Comparison of ENCODE assay signal across 8 cellular contexts in the genomic region with DNA sequence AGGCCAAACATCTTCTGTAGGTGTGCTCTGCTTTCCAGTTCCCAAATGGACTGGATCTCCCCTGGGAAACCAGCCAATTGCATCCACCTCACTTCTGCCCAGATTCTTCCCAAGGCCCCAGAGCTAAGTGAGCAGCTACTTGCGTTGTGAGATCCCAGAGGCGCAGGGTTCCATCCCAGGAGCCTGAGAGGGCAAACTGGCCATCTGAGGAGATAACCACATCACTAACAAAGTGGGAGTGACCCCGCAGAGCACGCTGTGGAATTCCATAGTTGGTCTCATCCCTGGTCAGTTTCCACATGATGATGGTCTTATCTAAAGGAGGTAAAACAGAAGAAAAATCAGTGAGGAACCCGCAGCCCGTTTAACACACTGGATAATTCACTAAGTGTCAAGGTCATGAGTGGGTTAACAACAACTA. TPM values are rescaled to one million over a fixed set of nuclear protein-coding genes. Genes with fewer than 3 reads are reported as not detected.
DNase-seq lines count a peak whose midpoint lies in the region; ATAC-seq, FAIRE-seq and TF ChIP-seq lines count a peak whose summit lies in the region.

No MANE protein-coding gene starts in this region.

- no peaks in the 10 kb centered on the region for H3K9me1 ChIP-seq in endothelial cell of umbilical vein (replicated peaks; ENCODE audit: control insufficient read depth, extremely low read depth, insufficient read depth, low read length)

- H3K4me3 ChIP-seq in DND-41 (ENCODE audit: low read depth in 1 of 2, low read length in 2 of 2): peak overlapping the region; percentile 75 to 94; a peak in 3 of 4 replicates
- H3K4me3 ChIP-seq in Panc1 (ENCODE audit: low read depth in 2 of 2, low read length in 2 of 2): peak overlapping the region; percentile 78 to 97
- H3K4me3 ChIP-seq in endothelial cell of umbilical vein (replicated peaks in 1 of 3; ENCODE audit: insufficient read depth in 1 of 3, low read depth in 1 of 3, low read length in 3 of 3): peak overlapping the region; percentile 66 to 96 (median 89)
- H3K4me3 ChIP-seq in neutrophil (ENCODE audit: low read depth in 1 of 2, low read length in 1 of 2): peak overlapping the region; percentile 90 to 99

- CTCF ChIA-PET in Panc1 (lab: Charles Lee): no interaction called here
- CTCF ChIA-PET in endothelial cell of umbilical vein (lab: Charles Lee): interaction anchor here (1.0 to 1.6 kb wide), 2 partner anchors 15 to 19 kb away, joined by 3 to 4 read pairs; a partner anchor contains a TSS

- peaks cover 55% of the 10 kb centered on the region for H3K4me1 ChIP-seq in DND-41 (ENCODE audit: insufficient read depth, low read length)
- peaks cover 32% of the 10 kb centered on the region for H3K4me1 ChIP-seq in Panc1 (ENCODE audit: control insufficient read depth, insufficient read depth, low read length)
- peaks cover 32% of the 10 kb centered on the region for H3K4me1 ChIP-seq in endothelial cell of umbilical vein (ENCODE audit: control insufficient read depth, extremely low read depth, insufficient read depth, low read length)
- peaks cover 49 to 52% of the 10 kb centered on the region in 2 experiments for H3K4me1 ChIP-seq in neutrophil (ENCODE audit: control insufficient read depth in 1 of 2, insufficient read depth in 1 of 2, low read depth in 1 of 2, low read length in 1 of 2)

- peaks cover 53% of the 10 kb centered on the region for H4K20me1 ChIP-seq in DND-41 (ENCODE audit: insufficient read depth, low read length)
- peaks cover 6% of the 10 kb centered on the region for H4K20me1 ChIP-seq in endothelial cell of umbilical vein (replicated peaks; ENCODE audit: control insufficient read depth, extremely low read depth, insufficient read depth, low read length)

- H3K27ac ChIP-seq in DND-41 (ENCODE audit: low read length) (peak overlapping the region; percentile 100), Panc1 (ENCODE audit: low read length) (peak overlapping the region; percentile 99), endothelial cell of umbilical vein (ENCODE audit: insufficient read depth, low read depth, low read length) (peak overlapping the region; percentile 91), neutrophil (peak overlapping the region; percentile 86)

- in situ Hi-C loops in Panc1 (cut with HindIII; ENCODE audit: low pct_unique_long_range_greater_than_20kb, low sequenced_read_pairs): no loop called here

- FAIRE-seq in endothelial cell of umbilical vein (lab: Jason Lieb, UNC): no peak

- BruUV-seq in Panc1 (replicated peaks; lab: Mats Ljungman, UMichigan): no TSS peak
- BruUV-seq in endothelial cell of umbilical vein (replicated peaks; lab: Mats Ljungman, UMichigan): TSS peak; percentile 70

- DNase-seq in DND-41: no peak
- no peak for DNase-seq in Panc1 (ENCODE audit: low read depth, low spot score)
- DNase-seq in endothelial cell of umbilical vein (ENCODE audit: low read depth, low spot score): no peak
- no peak for DNase-seq in NCI-H2196 (lab: John Stamatoyannopoulos, UW; ENCODE audit: unreplicated experiment)
- DNase-seq in nucleus accumbens (lab: John Stamatoyannopoulos, UW): no peak
- no peak for DNase-seq in NCI-H1105 treated with DMSO at 0.1 percent for 48 hours (lab: John Stamatoyannopoulos, UW)

- TF ChIP-seq CTCF in DND-41 (IDR thresholded peaks at IDR 0.05; ENCODE audit: borderline replicate concordance, extremely low read depth, low read length, poor library complexity, severe bottlenecking): no peak
- no peak for TF ChIP-seq CTCF in Panc1 (IDR thresholded peaks at IDR 0.05)
- TF ChIP-seq CTCF in endothelial cell of umbilical vein (IDR thresholded peaks at IDR 0.05; ENCODE audit: extremely low read depth in 1 of 2, insufficient read depth in 1 of 2, low read depth in 1 of 2, low read length in 2 of 2): no peak
- no peak for TF ChIP-seq CTCF in neutrophil (IDR thresholded peaks at IDR 0.05)

- H3K9ac ChIP-seq in DND-41 (ENCODE audit: low read depth, low read length) (peak overlapping the region; percentile 95), endothelial cell of umbilical vein (replicated peaks; ENCODE audit: extremely low read depth, insufficient read depth, low read length) (peak overlapping the region; percentile 91)

- peaks cover 85% of the 10 kb centered on the region for H3K79me2 ChIP-seq in DND-41 (ENCODE audit: insufficient read depth, low read length)
- H3K79me2 ChIP-seq in endothelial cell of umbilical vein (ENCODE audit: control insufficient read depth, insufficient read depth, low read length): peaks cover 66% of the 10 kb centered on the region

- dilution Hi-C loops in endothelial cell of umbilical vein (cut with MboI; ENCODE audit: extremely low pct_ligation_motif_present, low sequenced_read_pairs): no loop called here

- H3K36me3 ChIP-seq in DND-41 (ENCODE audit: insufficient read depth, low read length) (peaks cover 65% of the 10 kb centered on the region), Panc1 (ENCODE audit: control insufficient read depth, insufficient read depth, low read length) (peaks cover 41% of the 10 kb centered on the region), endothelial cell of umbilical vein (ENCODE audit: control insufficient read depth in 2 of 2, extremely low read depth in 1 of 2, insufficient read depth in 2 of 2, low read length in 2 of 2) (peaks cover 31 to 37% of the 10 kb centered on the region in 2 experiments), neutrophil (peaks cover 51% of the 10 kb centered on the region)

- no peaks in the 10 kb centered on the region for H3K9me3 ChIP-seq in DND-41 (ENCODE audit: insufficient read depth, low read length, severe bottlenecking)
- H3K9me3 ChIP-seq in Panc1 (ENCODE audit: control insufficient read depth, insufficient read depth, low read depth, low read length): no peaks in the 10 kb centered on the region
- H3K9me3 ChIP-seq in endothelial cell of umbilical vein (replicated peaks; ENCODE audit: control insufficient read depth, insufficient read depth, low read length): no peaks in the 10 kb centered on the region
- H3K9me3 ChIP-seq in neutrophil: no peaks in the 10 kb centered on the region

- H3K27me3 ChIP-seq in DND-41 (ENCODE audit: insufficient read depth, low read length, poor library complexity): no peaks in the 10 kb centered on the region
- no peaks in the 10 kb centered on the region for H3K27me3 ChIP-seq in Panc1 (ENCODE audit: control insufficient read depth, insufficient read depth, low read length)
- H3K27me3 ChIP-seq in endothelial cell of umbilical vein (ENCODE audit: control insufficient read depth in 2 of 2, insufficient read depth in 2 of 2, low read length in 2 of 2): no peaks in the 10 kb centered on the region
- H3K27me3 ChIP-seq in neutrophil: no peaks in the 10 kb centered on the region

- POLR2A ChIA-PET in Panc1 (lab: Charles Lee): no interaction called here
- POLR2A ChIA-PET in endothelial cell of umbilical vein (lab: Charles Lee): no interaction called here

- H3K4me2 ChIP-seq in DND-41 (ENCODE audit: insufficient read depth, low read length) (peak overlapping the region; percentile 88), endothelial cell of umbilical vein (ENCODE audit: insufficient read depth, low read length) (peak overlapping the region; percentile 87)

- no peak for ATAC-seq in DND-41 (ENCODE audit: insufficient read depth, low read depth)
- ATAC-seq in Panc1: no peak
- ATAC-seq in GM18909 (IDR thresholded peaks at IDR 0.05; ENCODE audit: poor library complexity, unreplicated experiment): no peak

- no peak overlapping the region for H2AFZ ChIP-seq in DND-41 (ENCODE audit: low read depth, low read length)
- no peak overlapping the region for H2AFZ ChIP-seq in endothelial cell of umbilical vein (ENCODE audit: low read depth, low read length)

- intact Hi-C loops in Panc1 (cut with micrococcal nuclease; ENCODE audit: unreplicated experiment): no loop called here
- intact Hi-C loops in endothelial cell of umbilical vein (cut with micrococcal nuclease): loop anchor here (5.0 kb wide), 1 partner anchor 1545 kb away; a partner anchor contains a TSS

- TF ChIP-seq POLR2A in endothelial cell of umbilical vein (IDR thresholded peaks at IDR 0.05; ENCODE audit: low read depth, low read length): no peak

RNA-seq across cellular contexts. Expression of a gene that starts 1.7 kb away (rescaled TPM):
- total RNA-seq in Panc1 (2021; ENCODE audit: unreplicated experiment) (1,623 TPM), endothelial cell of umbilical vein (1,910 and 2,029 TPM in 2 replicates)
- 2,695 TPM for polyA plus RNA-seq in Panc1 (2012; ENCODE audit: insufficient read length)
- 5,629 and 5,870 TPM in 2 replicates for polyA plus RNA-seq in endothelial cell of umbilical vein
- polyA plus RNA-seq in endothelial cell of umbilical vein (2011; cell fraction: cytosol; rRNA removed): 4,930 and 4,995 TPM in 2 replicates
- polyA plus RNA-seq in endothelial cell of umbilical vein (2011; cell fraction: nucleus; rRNA removed): 1,740 and 2,124 TPM in 2 replicates
- 2,716 and 3,479 TPM in 2 replicates for polyA plus RNA-seq in endothelial cell of umbilical vein (2012)
- polyA minus RNA-seq in endothelial cell of umbilical vein: 6,064 and 6,714 TPM in 2 replicates
- 3,380 TPM for polyA minus RNA-seq in endothelial cell of umbilical vein (2011; cell fraction: cytosol; rRNA and poly(A)+ RNA removed)
- polyA minus RNA-seq in endothelial cell of umbilical vein (2011; cell fraction: nucleus; rRNA and poly(A)+ RNA removed): 806 and 884 TPM in 2 replicates

RNA-seq across cellular contexts. Expression of a gene that starts 18.9 kb away (rescaled TPM):
- total RNA-seq in Panc1 (2021; ENCODE audit: unreplicated experiment) (9.3 TPM), endothelial cell of umbilical vein (9.6 and 10.1 TPM in 2 replicates)
- 5.2 TPM for polyA plus RNA-seq in Panc1 (2012; ENCODE audit: insufficient read length)
- 5.1 and 5.6 TPM in 2 replicates for polyA plus RNA-seq in endothelial cell of umbilical vein
- polyA plus RNA-seq in endothelial cell of umbilical vein (2011; cell fraction: cytosol; rRNA removed): 8.2 TPM in 2 replicates
- polyA plus RNA-seq in endothelial cell of umbilical vein (2011; cell fraction: nucleus; rRNA removed): 22.3 and 28.1 TPM in 2 replicates
- polyA plus RNA-seq in endothelial cell of umbilical vein (2012): 8.0 and 9.2 TPM in 2 replicates
- 11.7 and 16.5 TPM in 2 replicates for polyA minus RNA-seq in endothelial cell of umbilical vein
- 5.4 TPM for polyA minus RNA-seq in endothelial cell of umbilical vein (2011; cell fraction: cytosol; rRNA and poly(A)+ RNA removed)
- polyA minus RNA-seq in endothelial cell of umbilical vein (2011; cell fraction: nucleus; rRNA and poly(A)+ RNA removed): 9.5 and 12.4 TPM in 2 replicates

RNA-seq across cellular contexts. Expression of a gene that starts 19.0 kb away (rescaled TPM):
- 58.3 TPM for total RNA-seq in Panc1 (2021; ENCODE audit: unreplicated experiment)
- polyA plus RNA-seq in Panc1 (2012; ENCODE audit: insufficient read length): 72.2 TPM
- total RNA-seq in endothelial cell of umbilical vein: 17.3 and 19.9 TPM in 2 replicates
- polyA plus RNA-seq in endothelial cell of umbilical vein: 11.2 and 12.8 TPM in 2 replicates
- 8.7 and 10.4 TPM in 2 replicates for polyA plus RNA-seq in endothelial cell of umbilical vein (2011; cell fraction: cytosol; rRNA removed)
- 48.8 and 57.0 TPM in 2 replicates for polyA plus RNA-seq in endothelial cell of umbilical vein (2011; cell fraction: nucleus; rRNA removed)
- polyA plus RNA-seq in endothelial cell of umbilical vein (2012): 13.2 and 13.7 TPM in 2 replicates
- 6.9 and 7.1 TPM in 2 replicates for polyA minus RNA-seq in endothelial cell of umbilical vein
- 14.7 TPM for polyA minus RNA-seq in endothelial cell of umbilical vein (2011; cell fraction: cytosol; rRNA and poly(A)+ RNA removed)
- 9.8 and 11.1 TPM in 2 replicates for polyA minus RNA-seq in endothelial cell of umbilical vein (2011; cell fraction: nucleus; rRNA and poly(A)+ RNA removed)

RNA-seq across cellular contexts. Expression of a gene that starts 37.0 kb away (rescaled TPM):
- total RNA-seq in Panc1 (2021; ENCODE audit: unreplicated experiment) (25.8 TPM), endothelial cell of umbilical vein (3.4 and 4.1 TPM in 2 replicates)
- polyA plus RNA-seq in Panc1 (2012; ENCODE audit: insufficient read length): 21.3 TPM
- polyA plus RNA-seq in endothelial cell of umbilical vein: 2.2 and 2.7 TPM in 2 replicates
- 2.2 and 2.6 TPM in 2 replicates for polyA plus RNA-seq in endothelial cell of umbilical vein (2011; cell fraction: cytosol; rRNA removed)
- polyA plus RNA-seq in endothelial cell of umbilical vein (2011; cell fraction: nucleus; rRNA removed): 1.7 TPM in 2 replicates
- 3.2 and 8.7 TPM in 2 replicates for polyA plus RNA-seq in endothelial cell of umbilical vein (2012)
- 0.47 and 0.73 TPM in 2 replicates for polyA minus RNA-seq in endothelial cell of umbilical vein
- 14.8 TPM for polyA minus RNA-seq in endothelial cell of umbilical vein (2011; cell fraction: cytosol; rRNA and poly(A)+ RNA removed)
- polyA minus RNA-seq in endothelial cell of umbilical vein (2011; cell fraction: nucleus; rRNA and poly(A)+ RNA removed): 0.58 and 0.77 TPM in 2 replicates
